ENCODE assay signal across 10 cellular contexts in the genomic region with DNA sequence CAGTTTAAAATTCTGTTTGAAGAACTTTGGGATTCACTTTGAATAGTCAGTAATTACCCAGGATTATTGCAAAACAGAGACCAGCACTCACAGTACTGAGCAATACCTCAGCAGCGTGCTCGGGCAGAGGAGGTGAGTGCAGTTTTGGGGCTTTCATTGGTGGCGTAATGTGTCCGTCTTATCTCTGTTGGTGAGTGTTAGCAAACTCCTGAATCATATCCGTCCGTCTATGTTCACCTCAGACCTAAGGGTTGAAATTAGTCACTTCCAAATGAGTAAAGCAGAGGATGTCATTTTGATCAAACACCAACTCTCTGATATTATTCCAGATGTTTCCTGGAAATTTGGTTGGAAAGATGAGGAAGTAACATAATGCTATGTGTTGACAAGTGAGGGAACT.
DNase-seq lines count a peak whose midpoint lies in the region; ATAC-seq and TF ChIP-seq lines count a peak whose summit lies in the region.
"Had no signal": no experiment of that assay in that cellular context is flagged by ENCODE, and none has a peak within 500 bp of the region (broad histone marks: within the 10 kb centered on the region; RNA-seq: fewer than 3 reads in every experiment).

No MANE protein-coding gene starts in this region.

- H3K27ac Mint-ChIP-seq in activated T-helper 1 cell treated with anti-CD3 and anti-CD28 coated beads, Interleukin-12 subunit alpha, Interleukin-12 subunit beta, Interleukin-2, Interleukin-4 antibody, amounts not matched to agents 30 ng/mL and 10 ng/mL and 1 ng/mL, durations not matched to agents 14 hours and 24 hours and 36 hours: peak overlapping the region; percentile 95

- no peaks in the 10 kb centered on the region for H3K36me3 ChIP-seq in HAP-1 (replicated peaks)

- H3K4me3 Mint-ChIP-seq in activated T-helper 1 cell treated with anti-CD3 and anti-CD28 coated beads, Interleukin-12 subunit alpha, Interleukin-12 subunit beta, Interleukin-2, Interleukin-4 antibody, amounts not matched to agents 30 ng/mL and 10 ng/mL and 1 ng/mL, durations not matched to agents 14 hours and 24 hours and 36 hours: no peak overlapping the region

- no peaks in the 10 kb centered on the region for H3K9me3 ChIP-seq in AG04450 (ENCODE audit: control insufficient read depth, insufficient read depth, low read length)
- no peaks in the 10 kb centered on the region for H3K9me3 ChIP-seq in HAP-1

- H3K27me3 Mint-ChIP-seq in activated T-helper 1 cell treated with anti-CD3 and anti-CD28 coated beads, Interleukin-12 subunit alpha, Interleukin-12 subunit beta, Interleukin-2, Interleukin-4 antibody, amounts not matched to agents 30 ng/mL and 10 ng/mL and 1 ng/mL, durations not matched to agents 14 hours and 24 hours and 36 hours (ENCODE audit: insufficient read depth): no peaks in the 10 kb centered on the region

- peaks cover 10% of the 10 kb centered on the region for H3K9me3 Mint-ChIP-seq in activated T-helper 1 cell treated with anti-CD3 and anti-CD28 coated beads, Interleukin-12 subunit alpha, Interleukin-12 subunit beta, Interleukin-2, Interleukin-4 antibody, amounts not matched to agents 30 ng/mL and 10 ng/mL and 1 ng/mL, durations not matched to agents 14 hours and 24 hours and 36 hours

- DNase-seq in AG04450 (ENCODE audit: low read depth, low spot score) (no peak), RPMI7951 (ENCODE audit: low read depth) (peak; percentile 65), left lobe of liver (ENCODE audit: low spot score) (peak; percentile 78), HAP-1 (ENCODE audit: low spot score in 2 of 2) (no peak)
- DNase-seq in activated T-helper 1 cell treated with anti-CD3 and anti-CD28 coated beads, Interleukin-12 subunit alpha, Interleukin-12 subunit beta, Interleukin-2, Interleukin-4 antibody, amounts not matched to agents 30 ng/mL and 10 ng/mL and 1 ng/mL, durations not matched to agents 14 hours and 24 hours and 36 hours (ENCODE audit: low spot score): peak; percentile 49
- DNase-seq: C1 segment of cervical spinal cord, NCI-H1436 treated with DMSO at 0.1 percent for 48 hours had no signal

- CTCF ChIA-PET in AG04450 (lab: Charles Lee): no interaction called here

- ATAC-seq in left lobe of liver (peak; percentile 71), GM21717 (IDR thresholded peaks at IDR 0.05; ENCODE audit: unreplicated experiment) (no peak), HG03457 (IDR thresholded peaks at IDR 0.05; ENCODE audit: unreplicated experiment) (no peak), HG02973 (IDR thresholded peaks at IDR 0.05; ENCODE audit: unreplicated experiment) (no peak)

- peaks cover 6% of the 10 kb centered on the region; the same call in 1 of the 2 replicates for H3K4me1 ChIP-seq in HAP-1

- POLR2A ChIA-PET in AG04450 (lab: Yijun Ruan, JAX): no interaction called here

- H3K27me3 ChIP-seq in AG04450 (ENCODE audit: control insufficient read depth, insufficient read depth, low read length): no peaks in the 10 kb centered on the region
- no peaks in the 10 kb centered on the region for H3K27me3 ChIP-seq in HAP-1 (ENCODE audit: low read depth)

- H3K27ac ChIP-seq in AG04450 (ENCODE audit: low read depth, low read length): peak overlapping the region; percentile 25

- no peak for TF ChIP-seq CTCF in AG04450 (IDR thresholded peaks at IDR 0.05; ENCODE audit: low read depth, low read length)

- peaks cover 32% of the 10 kb centered on the region for H3K36me3 Mint-ChIP-seq in activated T-helper 1 cell treated with anti-CD3 and anti-CD28 coated beads, Interleukin-12 subunit alpha, Interleukin-12 subunit beta, Interleukin-2, Interleukin-4 antibody, amounts not matched to agents 30 ng/mL and 10 ng/mL and 1 ng/mL, durations not matched to agents 14 hours and 24 hours and 36 hours (ENCODE audit: low read depth)

- H3K4me3 ChIP-seq in AG04450 (ENCODE audit: low read depth, low read length): no peak overlapping the region
- no peak overlapping the region for H3K4me3 ChIP-seq in HAP-1

- in situ Hi-C loops in HAP-1 (cut with MboI; ENCODE audit: low sequenced_read_pairs): no loop called here

- peaks cover 68% of the 10 kb centered on the region for H3K4me1 Mint-ChIP-seq in activated T-helper 1 cell treated with anti-CD3 and anti-CD28 coated beads, Interleukin-12 subunit alpha, Interleukin-12 subunit beta, Interleukin-2, Interleukin-4 antibody, amounts not matched to agents 30 ng/mL and 10 ng/mL and 1 ng/mL, durations not matched to agents 14 hours and 24 hours and 36 hours (ENCODE audit: low read depth)

- intact Hi-C loops in activated T-helper 1 cell treated with anti-CD3 and anti-CD28 coated beads, Interleukin-12 subunit alpha, Interleukin-12 subunit beta, Interleukin-2, Interleukin-4 antibody, amounts not matched to agents 30 ng/mL and 10 ng/mL and 1 ng/mL, durations not matched to agents 14 hours and 24 hours and 36 hours (cut with micrococcal nuclease): loop anchor here (1.0 kb wide), 1 partner anchor 59 kb away; no protein-coding TSS in a partner anchor

Comparison
In these comparisons a context has a peak if more than half of its experiments do, and no peak if none do; other contexts are left out.
1. DNase-seq: peak in RPMI7951 (single experiment), activated T-helper 1 cell treated with anti-CD3 and anti-CD28 coated beads, Interleukin-12 subunit alpha, Interleukin-12 subunit beta, Interleukin-2, Interleukin-4 antibody, amounts not matched to agents 30 ng/mL and 10 ng/mL and 1 ng/mL, durations not matched to agents 14 hours and 24 hours and 36 hours (single experiment) and left lobe of liver (single experiment); none in AG04450 (single experiment) and HAP-1 (0 of 2).